In genomic region chr1:84434081-84434755, GRCh38 we compare ENCODE assay signal across 1 cellular context.
TF ChIP-seq lines count a peak whose summit lies in the region.

No MANE protein-coding gene starts in this region.

TF ChIP-seq in SK-N-SH, 30 proteins besides CTCF, POLR2A, EP300 and RAD21 (continued from another document):
- TF ChIP-seq, protein P1, sequence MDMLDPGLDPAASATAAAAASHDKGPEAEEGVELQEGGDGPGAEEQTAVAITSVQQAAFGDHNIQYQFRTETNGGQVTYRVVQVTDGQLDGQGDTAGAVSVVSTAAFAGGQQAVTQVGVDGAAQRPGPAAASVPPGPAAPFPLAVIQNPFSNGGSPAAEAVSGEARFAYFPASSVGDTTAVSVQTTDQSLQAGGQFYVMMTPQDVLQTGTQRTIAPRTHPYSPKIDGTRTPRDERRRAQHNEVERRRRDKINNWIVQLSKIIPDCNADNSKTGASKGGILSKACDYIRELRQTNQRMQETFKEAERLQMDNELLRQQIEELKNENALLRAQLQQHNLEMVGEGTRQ (IDR thresholded peaks at IDR 0.05; ENCODE audit: borderline replicate concordance, low read depth, low read length) = no peak
- TF ChIP-seq FOSL2 (IDR thresholded peaks at IDR 0.05; ENCODE audit: borderline replicate concordance, low read depth) = no peak
- no peak for TF ChIP-seq FOXJ3 (CRISPR knock-in tag; IDR thresholded peaks at IDR 0.05)
- TF ChIP-seq JUND (IDR thresholded peaks at IDR 0.05) = no peak
- no peak for TF ChIP-seq EZH2phosphoT487 (IDR thresholded peaks at IDR 0.05; ENCODE audit: borderline replicate concordance, low read depth)
- no peak for TF ChIP-seq NFIC (IDR thresholded peaks at IDR 0.05; ENCODE audit: borderline replicate concordance)
- TF ChIP-seq RXRA (IDR thresholded peaks at IDR 0.05; ENCODE audit: borderline replicate concordance, low read depth) = no peak
- TF ChIP-seq SMC3 (IDR thresholded peaks at IDR 0.05; ENCODE audit: low read depth, low read length) = no peak
- TF ChIP-seq TAF1 (IDR thresholded peaks at IDR 0.05; ENCODE audit: borderline replicate concordance, low read depth, low read length) = no peak
